In genomic region chr4:149995134-149995756, GRCh38 we compare ENCODE assay signal across 29 cellular contexts.
"Had no signal": no experiment of that assay in that cellular context is flagged by ENCODE, and none has a peak within 500 bp of the region (broad histone marks: within the 10 kb centered on the region; RNA-seq: fewer than 3 reads in every experiment).

No MANE protein-coding gene starts in this region.

- H3K27me3 Mint-ChIP-seq: progenitor cell of endocrine pancreas had no signal

- H3K36me3 ChIP-seq: neutrophil, ovary, thoracic aorta had no signal

- DNase-seq: activated CD4-positive, alpha-beta T cell treated with anti-CD3 and anti-CD28 coated beads for 36 hours; activated CD4-positive, alpha-beta T cell treated with anti-CD3 and anti-CD28 coated beads, Interleukin-2, amount 50 U/mL, for 4 hours; activated CD4-positive, CD25-positive, alpha-beta regulatory T cell; activated CD8-positive, alpha-beta memory T cell treated with anti-CD3 and anti-CD28 coated beads, Interleukin-2, amount 50 U/mL, for 4 hours; activated gamma-delta T cell treated with Interleukin-2 at 50 U/mL for 16 hours; activated naive CD4-positive, alpha-beta T cell treated with anti-CD3 and anti-CD28 coated beads, Interleukin-2, amount 50 U/mL, for 16 hours; activated T-cell treated with anti-CD3 and anti-CD28 coated beads, Interleukin-2, amount 50 U/mL, for 1 hour; amniotic stem cell; central memory CD4-positive, alpha-beta T cell; endodermal cell; foreskin fibroblast; head of caudate nucleus; hippocampal formation; left cardiac atrium; left ventricle myocardium superior; ovary; stimulated activated CD4-positive, alpha-beta T cell treated with anti-CD3 and anti-CD28 coated beads, Interleukin-12 subunit alpha, Interleukin-12 subunit beta, amount 100 ng/mL, for 4 hours; stimulated activated CD4-positive, alpha-beta T cell treated with anti-CD3 and anti-CD28 coated beads, Interleukin-4, amount 100 ng/mL, for 1 hour; trophoblast cell had no signal

- H3K4me3 Mint-ChIP-seq: activated CD4-positive, alpha-beta T cell treated with anti-CD3 and anti-CD28 coated beads for 36 hours; activated T-helper 17 cell treated with anti-CD3 and anti-CD28 coated beads, Interleukin-2, amount 50 U/mL, for 72 hours; dendritic cell treated with granulocyte-macrophage colony-stimulating factor and Interleukin-4, amounts not matched to agents 40 ng/mL and 50 ng/mL, for 4 days; endodermal cell; nephron; stimulated activated naive CD8-positive, alpha-beta T cell treated with anti-CD3 and anti-CD28 coated beads, Interleukin-15, Interleukin-2, amounts not matched to agents 100 ng/mL and 50 ng/mL, for 24 hours had no signal

- H3K27ac Mint-ChIP-seq: activated CD4-positive, alpha-beta T cell treated with anti-CD3 and anti-CD28 coated beads for 36 hours; activated T-helper 17 cell treated with anti-CD3 and anti-CD28 coated beads, Interleukin-2, amount 50 U/mL, for 72 hours; dendritic cell treated with granulocyte-macrophage colony-stimulating factor and Interleukin-4, amounts not matched to agents 40 ng/mL and 50 ng/mL, for 4 days; endodermal cell; nephron; progenitor cell of endocrine pancreas; stimulated activated naive CD8-positive, alpha-beta T cell treated with anti-CD3 and anti-CD28 coated beads, Interleukin-15, Interleukin-2, amounts not matched to agents 100 ng/mL and 50 ng/mL, for 24 hours had no signal

- ATAC-seq: activated CD4-positive, alpha-beta T cell treated with anti-CD3 and anti-CD28 coated beads for 36 hours; activated T-helper 17 cell treated with anti-CD3 and anti-CD28 coated beads, Interleukin-2, amount 50 U/mL, for 72 hours; esophagus mucosa; left cardiac atrium; left ventricle myocardium superior; sciatic nerve had no signal

- H3K27me3 ChIP-seq: neutrophil, ovary had no signal

- H3K27ac ChIP-seq: neutrophil, ovary, skin epidermis, thoracic aorta had no signal

- H3K4me1 Mint-ChIP-seq: nephron had no signal

- H3K9me3 Mint-ChIP-seq: activated T-helper 17 cell treated with anti-CD3 and anti-CD28 coated beads, Interleukin-2, amount 50 U/mL, for 72 hours; dendritic cell treated with granulocyte-macrophage colony-stimulating factor and Interleukin-4, amounts not matched to agents 40 ng/mL and 50 ng/mL, for 4 days; stimulated activated naive CD8-positive, alpha-beta T cell treated with anti-CD3 and anti-CD28 coated beads, Interleukin-15, Interleukin-2, amounts not matched to agents 100 ng/mL and 50 ng/mL, for 24 hours had no signal

- H3K4me3 ChIP-seq: ovary, skin epidermis, thoracic aorta had no signal
